Comparison of ENCODE assay signal across 8 cellular contexts in the genomic region with DNA sequence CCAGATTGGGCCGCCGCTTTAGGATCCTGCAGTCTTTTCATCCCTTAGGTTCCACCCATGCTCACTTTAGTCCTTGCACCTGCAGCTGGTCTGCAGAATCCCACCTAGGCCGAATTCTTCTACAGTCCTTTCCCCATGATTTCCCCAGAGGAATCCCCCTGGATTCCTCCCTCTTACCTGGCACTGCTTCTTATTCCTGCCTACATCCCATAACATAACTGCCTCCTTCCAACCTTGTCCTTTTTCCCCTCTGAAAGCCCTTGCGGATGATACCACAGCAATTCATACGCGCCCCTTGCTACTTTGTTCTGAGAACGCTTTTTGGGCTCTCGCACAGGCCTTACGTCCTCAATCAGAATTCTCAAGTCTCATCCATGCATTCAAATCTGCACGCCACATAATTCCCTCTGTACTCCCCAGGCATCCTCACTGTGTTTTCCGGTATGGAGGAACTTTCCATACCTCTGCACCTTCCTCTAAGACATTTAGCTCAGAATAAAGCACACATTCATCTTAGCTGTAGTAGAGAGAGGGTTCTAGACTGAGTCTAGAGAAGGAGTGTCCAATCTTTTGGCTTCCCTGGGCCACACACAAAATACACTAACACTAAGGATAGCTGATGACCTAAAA. TPM values are rescaled to one million over a fixed set of nuclear protein-coding genes. Genes with fewer than 3 reads are reported as not detected.
A peak's percentile ranks its signal among the peaks of the same experiment; 100 is the strongest.
DNase-seq lines count a peak whose midpoint lies in the region; ATAC-seq and TF ChIP-seq lines count a peak whose summit lies in the region.

No MANE protein-coding gene starts in this region.

- H3K36me3 ChIP-seq in Panc1 (ENCODE audit: control insufficient read depth, insufficient read depth, low read length), result no peaks in the 10 kb centered on the region
- no peaks in the 10 kb centered on the region for H3K36me3 ChIP-seq in transverse colon

- CTCF ChIA-PET in activated CD8-positive, alpha-beta memory T cell treated with anti-CD3 and anti-CD28 coated beads, Interleukin-2, amount 10 ng/mL, durations not matched to agents 7 days and 5 days (lab: Charles Lee), result interaction anchor here (0.6 to 2.3 kb wide), 9 partner anchors 8 to 171 kb away, joined by 3 to 7 read pairs (median 3); no protein-coding TSS in a partner anchor
- CTCF ChIA-PET in Panc1 (lab: Charles Lee), result interaction anchor here (0.7 kb wide), 1 partner anchor 152 kb away, joined by 3 read pairs; a partner anchor contains a TSS

- TF ChIP-seq CTCF in Panc1 (IDR thresholded peaks at IDR 0.05), result no peak
- no peak for TF ChIP-seq CTCF in coronary artery (IDR thresholded peaks at IDR 0.05)
- no peak for TF ChIP-seq CTCF in transverse colon (IDR thresholded peaks at IDR 0.05)

- no TSS peak for BruUV-seq in Panc1 (replicated peaks; lab: Mats Ljungman, UMichigan)

- peaks cover 9% of the 10 kb centered on the region for H3K36me3 Mint-ChIP-seq in activated CD8-positive, alpha-beta memory T cell treated with anti-CD3 and anti-CD28 coated beads, Interleukin-2, amount 10 ng/mL, durations not matched to agents 7 days and 5 days
- peaks cover under 1% of the 10 kb centered on the region for H3K36me3 Mint-ChIP-seq in memory B cell

- WGBS in transverse colon (ENCODE audit: low coverage in 1 of 2), 2 donors, result 11 to 12% methylated on average over 9 to 11 of the region's 11 CpGs

- peak overlapping the region; percentile 65 for H3K27ac Mint-ChIP-seq in activated CD8-positive, alpha-beta memory T cell treated with anti-CD3 and anti-CD28 coated beads, Interleukin-2, amount 10 ng/mL, durations not matched to agents 7 days and 5 days
- H3K27ac Mint-ChIP-seq in memory B cell, result peak overlapping the region; percentile 69

- no peak for ATAC-seq in activated CD8-positive, alpha-beta memory T cell treated with anti-CD3 and anti-CD28 coated beads, Interleukin-2, amount 10 ng/mL, durations not matched to agents 7 days and 5 days
- ATAC-seq in Panc1 (peak; percentile 26), memory B cell (ENCODE audit: low read depth) (no peak)

- H3K9me3 ChIP-seq in Panc1 (ENCODE audit: control insufficient read depth, insufficient read depth, low read depth, low read length) (no peaks in the 10 kb centered on the region), transverse colon (no peaks in the 10 kb centered on the region)

- H3K27me3 Mint-ChIP-seq in activated CD8-positive, alpha-beta memory T cell treated with anti-CD3 and anti-CD28 coated beads, Interleukin-2, amount 10 ng/mL, durations not matched to agents 7 days and 5 days, result peaks cover 16% of the 10 kb centered on the region
- H3K27me3 Mint-ChIP-seq in memory B cell, result peaks cover 4% of the 10 kb centered on the region

- TF ChIP-seq EP300 in transverse colon (IDR thresholded peaks at IDR 0.05; ENCODE audit: low read depth), result no peak

- peak overlapping the region; percentile 84 for H3K27ac ChIP-seq in Panc1 (ENCODE audit: low read length)
- H3K27ac ChIP-seq in coronary artery, result peak overlapping the region; percentile 77 to 82
- peak overlapping the region; percentile 82 to 91 (median 87) for H3K27ac ChIP-seq in transverse colon

- no peaks in the 10 kb centered on the region for H3K9me3 Mint-ChIP-seq in activated CD8-positive, alpha-beta memory T cell treated with anti-CD3 and anti-CD28 coated beads, Interleukin-2, amount 10 ng/mL, durations not matched to agents 7 days and 5 days (ENCODE audit: low read depth)
- H3K9me3 Mint-ChIP-seq in memory B cell, result no peaks in the 10 kb centered on the region

- H3K4me3 ChIP-seq in Panc1 (ENCODE audit: low read depth in 2 of 2, low read length in 2 of 2) (peak overlapping the region; percentile 71 to 87), coronary artery (peak overlapping the region; percentile 73), transverse colon (peak overlapping the region; percentile 52 to 86 (median 68))

- H3K4me1 ChIP-seq in Panc1 (ENCODE audit: control insufficient read depth, insufficient read depth, low read length), result peaks cover 11% of the 10 kb centered on the region
- peaks cover 0 to 39% (median 18%) of the 10 kb centered on the region in 4 donors for H3K4me1 ChIP-seq in transverse colon

- H3K4me1 Mint-ChIP-seq in activated CD8-positive, alpha-beta memory T cell treated with anti-CD3 and anti-CD28 coated beads, Interleukin-2, amount 10 ng/mL, durations not matched to agents 7 days and 5 days, result peaks cover 41% of the 10 kb centered on the region
- peaks cover 17% of the 10 kb centered on the region for H3K4me1 Mint-ChIP-seq in memory B cell

- in situ Hi-C loops in Panc1 (cut with HindIII; ENCODE audit: low pct_unique_long_range_greater_than_20kb, low sequenced_read_pairs), result no loop called here
- in situ Hi-C loops in transverse colon (cut with MboI; ENCODE audit: low pct_ligation_motif_present in 1 of 4, low pct_unique_long_range_greater_than_20kb in 1 of 4, low sequenced_read_pairs in 3 of 4), result no loop called here

- H3K4me3 Mint-ChIP-seq in activated CD8-positive, alpha-beta memory T cell treated with anti-CD3 and anti-CD28 coated beads, Interleukin-2, amount 10 ng/mL, durations not matched to agents 7 days and 5 days, result peak overlapping the region; percentile 86
- H3K4me3 Mint-ChIP-seq in memory B cell, result peak overlapping the region; percentile 84

- TF ChIP-seq POLR2A in transverse colon (IDR thresholded peaks at IDR 0.05), result no peak

- POLR2A ChIA-PET in Panc1 (lab: Charles Lee), result interaction anchor here (0.6 to 0.7 kb wide), 2 partner anchors 14 to 56 kb away, joined by 3 to 4 read pairs; no protein-coding TSS in a partner anchor

- no peak for DNase-seq in activated CD8-positive, alpha-beta memory T cell treated with anti-CD3 and anti-CD28 coated beads, Interleukin-2, amount 10 ng/mL, durations not matched to agents 7 days and 5 days
- no peak for DNase-seq in activated CD8-positive, alpha-beta memory T cell treated with anti-CD3 and anti-CD28 coated beads, Interleukin-2, amount 50 U/mL, for 48 hours
- DNase-seq in Panc1 (ENCODE audit: low read depth, low spot score), result no peak
- no peak for DNase-seq in coronary artery (ENCODE audit: low spot score)
- no peak for DNase-seq in memory B cell (ENCODE audit: low spot score in 2 of 2)
- DNase-seq in transverse colon, result no peak
- no peak for DNase-seq in ecto neural progenitor cell (ENCODE audit: low spot score)
- no peak for DNase-seq in NK-92 treated with Interleukin-12 subunit alpha and Interleukin-12 subunit beta, amount 100 ng/mL, for 24 hours (lab: John Stamatoyannopoulos, UW)

- intact Hi-C loops in Panc1 (cut with micrococcal nuclease; ENCODE audit: unreplicated experiment), result no loop called here
- intact Hi-C loops in transverse colon (cut with DNase I; ENCODE audit: low total_unique reads), result no loop called here

- no peaks in the 10 kb centered on the region; the same call in 1 of the 2 replicates for H3K27me3 ChIP-seq in Panc1 (ENCODE audit: control insufficient read depth, insufficient read depth, low read length)
- no peaks in the 10 kb centered on the region for H3K27me3 ChIP-seq in transverse colon

RNA-seq across cellular contexts. Expression of a gene that starts 0.6 kb away (rescaled TPM):
- 10 to 100 TPM; 21.3 to 24.0 TPM for total RNA-seq in activated CD8-positive, alpha-beta memory T cell treated with anti-CD3 and anti-CD28 coated beads, Interleukin-2, amount 10 ng/mL, durations not matched to agents 7 days and 5 days
- total RNA-seq in Panc1 (2021; ENCODE audit: unreplicated experiment) (33.5 TPM), transverse colon (10 to 100 TPM; 22.4 to 52.9 (median 36.5) TPM)
- polyA plus RNA-seq in Panc1 (2012; ENCODE audit: insufficient read length), result 24.2 TPM

RNA-seq across cellular contexts. Expression of a gene that starts 14.5 kb away (rescaled TPM):
- not detected for total RNA-seq in activated CD8-positive, alpha-beta memory T cell treated with anti-CD3 and anti-CD28 coated beads, Interleukin-2, amount 10 ng/mL, durations not matched to agents 7 days and 5 days
- total RNA-seq in Panc1 (2021; ENCODE audit: unreplicated experiment), result 12.7 TPM
- 9.6 TPM for polyA plus RNA-seq in Panc1 (2012; ENCODE audit: insufficient read length)
- total RNA-seq in transverse colon, result 10 to 100 TPM in 1 of 4 donors, 1 to 10 TPM in 2, not detected in 1; 1.6 to 10.9 (median 2.5) TPM
